ENCODE assay signal across 8 cellular contexts in genomic region chr9:106860731-106861584, GRCh38. TPM values are rescaled to one million over a fixed set of nuclear protein-coding genes. Genes with fewer than 3 reads are reported as not detected.
DNase-seq lines count a peak whose midpoint lies in the region; ATAC-seq, FAIRE-seq and TF ChIP-seq lines count a peak whose summit lies in the region.

No MANE protein-coding gene starts in this region.

- intact Hi-C loops in spleen (cut with DNase I; ENCODE audit: low total_unique reads): no loop called here

- ATAC-seq in activated T-cell treated with anti-CD3 and anti-CD28 coated beads, Interleukin-2, amount 50 U/mL, for 4 hours: no peak
- ATAC-seq in GM18511 (IDR thresholded peaks at IDR 0.05; ENCODE audit: unreplicated experiment): no peak

- no peak for DNase-seq in activated T-cell treated with anti-CD3 and anti-CD28 coated beads, Interleukin-2, amount 50 U/mL, for 4 hours
- no peak for DNase-seq in activated T-cell treated with anti-CD3 and anti-CD28 coated beads, Interleukin-2, amount 50 U/mL, for 1 hour
- DNase-seq in astrocyte (ENCODE audit: low read depth) (peak; percentile 34), spleen (no peak), NCI-H774 (lab: John Stamatoyannopoulos, UW) (no peak), GM12892 (ENCODE audit: insufficient read length) (no peak)

- H3K79me2 ChIP-seq in astrocyte (ENCODE audit: insufficient read depth, low read length): peaks cover 36% of the 10 kb centered on the region

- H3K27me3 ChIP-seq in astrocyte (ENCODE audit: insufficient read depth, low read length): no peaks in the 10 kb centered on the region
- H3K27me3 ChIP-seq in iPS-20b (ENCODE audit: insufficient read depth, low read length): no peaks in the 10 kb centered on the region; the same call in 1 of the 2 replicates
- H3K27me3 ChIP-seq in spleen (replicated peaks in 1 of 7): peaks cover 0 to 75% (median 16%) of the 10 kb centered on the region in 7 donors

- 1 to 7% (median 2%) methylated on average over 50 of the region's 50 CpGs for WGBS in spleen, 5 donors

- H3K4me1 Mint-ChIP-seq in activated T-cell treated with anti-CD3 and anti-CD28 coated beads, Interleukin-2, amount 50 U/mL, for 4 hours (ENCODE audit: low read depth): peaks cover 12% of the 10 kb centered on the region
- H3K4me1 Mint-ChIP-seq in astrocyte (ENCODE audit: low read depth, unreplicated experiment): peaks cover 13% of the 10 kb centered on the region

- H3K9ac ChIP-seq in astrocyte (ENCODE audit: low read length) (peak overlapping the region; percentile 88), iPS-20b (ENCODE audit: low read depth, low read length) (peak overlapping the region; percentile 97)

- TF ChIP-seq POLR2A in spleen (IDR thresholded peaks at IDR 0.05) (no peak), GM12892 (IDR thresholded peaks at IDR 0.05; ENCODE audit: low read depth, low read length) (no peak)

- H3K27ac ChIP-seq in astrocyte (ENCODE audit: low read depth, low read length) (peak overlapping the region; percentile 46), iPS-20b (ENCODE audit: low read length) (peak overlapping the region; percentile 50), spleen (peak overlapping the region in 7 of 8 donors; percentile 74 to 87 (median 85))

- peak overlapping the region; percentile 93 for H3K4me3 ChIP-seq in astrocyte (ENCODE audit: insufficient read depth, low read depth, low read length)
- peak overlapping the region; percentile 96 for H3K4me3 ChIP-seq in iPS-20b (ENCODE audit: low read length)
- peak overlapping the region; percentile 37 to 74 (median 52) for H3K4me3 ChIP-seq in spleen

- H3K36me3 Mint-ChIP-seq in activated T-cell treated with anti-CD3 and anti-CD28 coated beads, Interleukin-2, amount 50 U/mL, for 4 hours (ENCODE audit: insufficient read depth): no peaks in the 10 kb centered on the region
- peaks cover 2% of the 10 kb centered on the region for H3K36me3 Mint-ChIP-seq in astrocyte (ENCODE audit: low read depth, unreplicated experiment)

- H3K9me3 Mint-ChIP-seq in activated T-cell treated with anti-CD3 and anti-CD28 coated beads, Interleukin-2, amount 50 U/mL, for 4 hours: no peaks in the 10 kb centered on the region
- no peaks in the 10 kb centered on the region for H3K9me3 Mint-ChIP-seq in astrocyte (ENCODE audit: unreplicated experiment)

- H3K27ac Mint-ChIP-seq in astrocyte (ENCODE audit: unreplicated experiment): peak overlapping the region; percentile 98

- no peaks in the 10 kb centered on the region for H4K20me1 ChIP-seq in astrocyte (ENCODE audit: insufficient read depth, low read length)

- peaks cover 67% of the 10 kb centered on the region for H3K27me3 Mint-ChIP-seq in activated T-cell treated with anti-CD3 and anti-CD28 coated beads, Interleukin-2, amount 50 U/mL, for 4 hours (ENCODE audit: low read depth)
- no peaks in the 10 kb centered on the region for H3K27me3 Mint-ChIP-seq in astrocyte (ENCODE audit: low read depth, unreplicated experiment)

- FAIRE-seq in astrocyte (lab: Jason Lieb, UNC): no peak
- no peak for FAIRE-seq in GM12892 (lab: Jason Lieb, UNC)

- no peak for TF ChIP-seq CTCF in astrocyte (IDR thresholded peaks at IDR 0.05; ENCODE audit: insufficient read depth, low read depth, low read length)
- no peak for TF ChIP-seq CTCF in spleen (IDR thresholded peaks at IDR 0.05 in 8 of 11, conservative IDR thresholded peaks at IDR 0.05 in 3 of 11)

- H3K4me2 ChIP-seq in astrocyte (ENCODE audit: low read length): peak overlapping the region; percentile 97

- H3K36me3 ChIP-seq in astrocyte (ENCODE audit: insufficient read depth, low read length) (no peaks in the 10 kb centered on the region), iPS-20b (ENCODE audit: insufficient read depth, low read depth, low read length) (peaks cover under 1% of the 10 kb centered on the region; the same call in 1 of the 2 replicates), spleen (no peaks in the 10 kb centered on the region)

- peak overlapping the region; percentile 7 for H3K4me3 Mint-ChIP-seq in activated T-cell treated with anti-CD3 and anti-CD28 coated beads, Interleukin-2, amount 50 U/mL, for 4 hours
- peak overlapping the region; percentile 100 for H3K4me3 Mint-ChIP-seq in astrocyte (ENCODE audit: unreplicated experiment)

- peak overlapping the region; percentile 85 for H2AFZ ChIP-seq in astrocyte (ENCODE audit: low read depth, low read length)

- H3K9me3 ChIP-seq in astrocyte (ENCODE audit: insufficient read depth, low read depth, low read length) (no peaks in the 10 kb centered on the region), iPS-20b (ENCODE audit: insufficient read depth, low read depth, low read length) (no peaks in the 10 kb centered on the region), spleen (no peaks in the 10 kb centered on the region)

- H3K4me1 ChIP-seq in astrocyte (ENCODE audit: insufficient read depth, low read length) (peaks cover 7% of the 10 kb centered on the region), iPS-20b (ENCODE audit: insufficient read depth, low read length) (peaks cover 13% of the 10 kb centered on the region; the same call in 1 of the 2 replicates), spleen (peaks cover 0 to 49% (median 11%) of the 10 kb centered on the region in 6 donors)

RNA-seq across cellular contexts. Expression of gene ZNF462, which starts 2.0 kb away (rescaled TPM):
- under 1 TPM; 0.19 to 0.34 (median 0.25) TPM for total RNA-seq in activated T-cell treated with anti-CD3 and anti-CD28 coated beads, Interleukin-2, amount 50 U/mL, for 4 hours
- total RNA-seq in astrocyte: 98.4 and 126 TPM in 2 replicates
- total RNA-seq in spleen: 10 to 100 TPM; 18.6 to 38.9 (median 22.9) TPM
- 1 to 10 TPM in 1 of 3 donors, under 1 TPM in 2; 0.36 to 1.4 (median 0.70) TPM for polyA plus RNA-seq in spleen
- polyA plus RNA-seq in GM12892 (2012; ENCODE audit: missing spikeins): 0.42 TPM

Comparison
In these comparisons a context has a peak if more than half of its experiments do, and no peak if none do; other contexts are left out.
1. RNA of gene ZNF462, which starts 2.0 kb away (total RNA-seq): 98.4 to 126 TPM in astrocyte and 18.6 to 38.9 TPM in spleen; 0.19 to 0.34 TPM in activated T-cell treated with anti-CD3 and anti-CD28 coated beads, Interleukin-2, amount 50 U/mL, for 4 hours; every median in the first group is over 10 times any median in the second.
2. Peak in every context shown above with its lines, with median percentiles within 50 percentile points of each other: H3K27ac ChIP-seq and H3K4me3 ChIP-seq.